Comparison of ENCODE assay signal across 18 cellular contexts in the genomic region with DNA sequence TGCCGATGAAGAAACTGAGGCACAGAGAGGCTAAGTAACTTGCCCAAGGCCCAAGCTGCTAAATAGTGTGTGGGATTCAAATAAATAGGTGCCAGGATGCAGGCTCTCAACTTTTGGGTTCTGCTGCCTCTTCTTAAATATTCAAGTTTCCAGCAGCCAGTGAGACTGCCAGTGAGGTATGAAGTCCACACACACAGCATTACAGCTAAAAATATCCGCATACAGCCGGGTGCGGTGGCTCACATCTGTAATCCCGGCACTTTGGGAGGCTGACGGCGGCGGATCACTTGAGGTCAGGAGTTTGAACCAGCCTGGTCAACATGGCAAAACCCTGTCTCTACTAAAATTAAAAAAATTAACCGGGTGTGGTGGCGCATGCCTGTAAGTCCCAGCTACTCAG.
DNase-seq lines count a peak whose midpoint lies in the region; ATAC-seq, FAIRE-seq and TF ChIP-seq lines count a peak whose summit lies in the region.
"Had no signal": no experiment of that assay in that cellular context is flagged by ENCODE, and none has a peak within 500 bp of the region (broad histone marks: within the 10 kb centered on the region; RNA-seq: fewer than 3 reads in every experiment).

No MANE protein-coding gene starts in this region.

- TF ChIP-seq CTCF in gastroesophageal sphincter (IDR thresholded peaks at IDR 0.05), result no peak

- FAIRE-seq in RCC 7860 (lab: Jason Lieb, UNC), result no peak
- FAIRE-seq: HTR-8/SVneo had no signal

- H3K4me1 ChIP-seq in gastroesophageal sphincter (peaks cover 0 to 42% (median 2%) of the 10 kb centered on the region in 3 donors), skeletal muscle tissue (ENCODE audit: control insufficient read depth in 3 of 3, insufficient read depth in 3 of 3, low read length in 3 of 3) (peaks cover 11 to 20% (median 18%) of the 10 kb centered on the region in 3 donors)

- no peak for TF ChIP-seq EP300 in gastroesophageal sphincter (IDR thresholded peaks at IDR 0.05)

- ATAC-seq in gastroesophageal sphincter, result peak; percentile 68
- no peak for ATAC-seq in GM19351 (IDR thresholded peaks at IDR 0.05; ENCODE audit: unreplicated experiment)
- ATAC-seq in GM18511 (IDR thresholded peaks at IDR 0.05; ENCODE audit: unreplicated experiment), result no peak

- DNase-seq in SW480 (ENCODE audit: low spot score), result peak; percentile 41
- peak; percentile 56 for DNase-seq in islet precursor cell
- no peak for DNase-seq in midbrain (lab: John Stamatoyannopoulos, UW)
- DNase-seq in RCC 7860 (ENCODE audit: low spot score), result no peak
- DNase-seq: ACHN; C1 segment of cervical spinal cord; CD8-positive, alpha-beta memory T cell; DMS79; H7; NCI-H1105; NCI-H2081; NCI-H69; SHP77 treated with DMSO at 0.1 percent for 48 hours had no signal

- H3K27ac ChIP-seq in gastroesophageal sphincter (peak overlapping the region; percentile 58 to 78 (median 68)), skeletal muscle tissue (ENCODE audit: low read depth, low read length) (peak overlapping the region; percentile 49)

- TF ChIP-seq POLR2A in gastroesophageal sphincter (IDR thresholded peaks at IDR 0.05), result no peak

- no peak overlapping the region for H3K9ac ChIP-seq in skeletal muscle tissue (ENCODE audit: low read depth in 1 of 3, low read length in 3 of 3)

- WGBS in gastroesophageal sphincter (ENCODE audit: low coverage in 1 of 2), 2 donors, result 5 to 39% methylated on average over 8 to 10 of the region's 10 CpGs

- H3K27me3 ChIP-seq in gastroesophageal sphincter (no peaks in the 10 kb centered on the region), skeletal muscle tissue (ENCODE audit: control insufficient read depth in 3 of 3, insufficient read depth in 3 of 3, low read length in 3 of 3) (no peaks in the 10 kb centered on the region)

- H3K9me3 ChIP-seq in gastroesophageal sphincter (no peaks in the 10 kb centered on the region), skeletal muscle tissue (ENCODE audit: control insufficient read depth in 3 of 3, low read length in 3 of 3) (no peaks in the 10 kb centered on the region)

- H3K4me3 ChIP-seq in gastroesophageal sphincter (no peak overlapping the region), skeletal muscle tissue (ENCODE audit: low read length in 3 of 3) (no peak overlapping the region)

- H3K36me3 ChIP-seq in gastroesophageal sphincter, result peaks cover 0 to 70% of the 10 kb centered on the region in 2 donors
- peaks cover 2 to 15% (median 3%) of the 10 kb centered on the region in 3 donors for H3K36me3 ChIP-seq in skeletal muscle tissue (ENCODE audit: control insufficient read depth in 3 of 3, insufficient read depth in 3 of 3, low read length in 3 of 3)

Comparison
In these comparisons a context has a peak if more than half of its experiments do, and no peak if none do; other contexts are left out.
1. DNase-seq: peak in SW480 (single experiment) and islet precursor cell (single experiment); none in midbrain (single experiment) and RCC 7860 (single experiment).